ENCODE assay signal across 8 cellular contexts in genomic region chr2:231674587-231675334, GRCh38. TPM values are rescaled to one million over a fixed set of nuclear protein-coding genes. Genes with fewer than 3 reads are reported as not detected.
DNase-seq lines count a peak whose midpoint lies in the region; TF ChIP-seq lines count a peak whose summit lies in the region.

No MANE protein-coding gene starts in this region.

- TF ChIP-seq CTCF in GM10266 (IDR thresholded peaks at IDR 0.05; ENCODE audit: control insufficient read depth, insufficient read depth, low read depth, missing control alignments) (peak; percentile 83), HFFc6 (IDR thresholded peaks at IDR 0.05) (peak; percentile 87), dorsolateral prefrontal cortex (IDR thresholded peaks at IDR 0.05 in 54 of 56, conservative IDR thresholded peaks at IDR 0.05 in 2 of 56; ENCODE audit: low read depth in 1 of 56, partially characterized antibody in 56 of 56) (peak; percentile 65 to 95 (median 86))

- peak; percentile 72 for DNase-seq in GM10266 (ENCODE audit: extremely low spot score)
- DNase-seq in HFFc6 = peak; percentile 54
- peak; percentile 37 for DNase-seq in NCI-H2227 treated with DMSO at 0.1 percent for 48 hours (lab: John Stamatoyannopoulos, UW)
- peak; percentile 56 for DNase-seq in activated CD4-positive, alpha-beta T cell treated with anti-CD3 and anti-CD28 coated beads for 4 hours
- peak in 9 of 10 donors; percentile 58 to 79 (median 69) for DNase-seq in dorsolateral prefrontal cortex
- peak; percentile 60 to 68 for DNase-seq in lung microvascular endothelial cell (ENCODE audit: low read depth in 2 of 2)
- peak; percentile 30 for DNase-seq in stimulated activated CD8-positive, alpha-beta memory T cell treated with anti-CD3 and anti-CD28 coated beads, Interleukin-12 subunit alpha, Interleukin-12 subunit beta, amount 100 ng/mL, for 4 hours (ENCODE audit: low read depth)
- no peak for DNase-seq in GOT3 (lab: John Stamatoyannopoulos, UW)

- peak overlapping the region; percentile 67 to 100 (median 91) for H3K27ac ChIP-seq in dorsolateral prefrontal cortex

- H3K27me3 Mint-ChIP-seq in HFFc6 (ENCODE audit: insufficient read depth) = peaks cover 2% of the 10 kb centered on the region; the same call in 1 of the 2 replicates

- H3K4me3 ChIP-seq in dorsolateral prefrontal cortex = peak overlapping the region in 5 of 59 donors; percentile 8 to 12 (median 9)

- peaks cover 27% of the 10 kb centered on the region for H3K4me1 Mint-ChIP-seq in HFFc6 (ENCODE audit: low read depth)

- H3K9me3 Mint-ChIP-seq in HFFc6 = no peaks in the 10 kb centered on the region

- intact Hi-C loops in dorsolateral prefrontal cortex (cut with DNase I) = loop anchor here (1.0 to 10.0 kb wide), 3 partner anchors 62 to 160 kb away; no protein-coding TSS in a partner anchor

- H3K27me3 ChIP-seq in dorsolateral prefrontal cortex = no peaks in the 10 kb centered on the region

- no peaks in the 10 kb centered on the region for H3K36me3 Mint-ChIP-seq in HFFc6 (ENCODE audit: low read depth)

- H3K4me3 Mint-ChIP-seq in HFFc6 = no peak overlapping the region

- peak overlapping the region; percentile 63 for H3K27ac Mint-ChIP-seq in HFFc6

RNA-seq across cellular contexts. Expression of gene PTMA, which starts 33.6 kb away (rescaled TPM):
- 100 to 1,000 TPM; 467 to 853 (median 787) TPM for total RNA-seq in HFFc6 (2021; fragmentation: NEBNext Ultra II Directional; extraction: Animal tissue kit (Norgen Biotek cat#: 25700))
- total RNA-seq in dorsolateral prefrontal cortex = 1,000 to 10,000 TPM in 1 of 120 experiments, 100 to 1,000 TPM in 119; 326 to 1,103 (median 509) TPM
- total RNA-seq in lung microvascular endothelial cell = 822 and 928 TPM in 2 replicates
